6 cellular contexts compared by ENCODE assay signal in genomic region chr21:21666689-21667088, GRCh38.
"Had no signal": no experiment of that assay in that cellular context is flagged by ENCODE, and none has a peak within 500 bp of the region (broad histone marks: within the 10 kb centered on the region; RNA-seq: fewer than 3 reads in every experiment).

No MANE protein-coding gene starts in this region.

- H3K4me3 ChIP-seq: K562 had no signal

- H3K27ac ChIP-seq: HL-60 had no signal

- ATAC-seq: K562 had no signal

- DNase-seq: IMR-90, KBM-7, KG1 had no signal

- FAIRE-seq: HTR-8/SVneo, K562 had no signal
